8 cellular contexts compared by ENCODE assay signal in the genomic region with DNA sequence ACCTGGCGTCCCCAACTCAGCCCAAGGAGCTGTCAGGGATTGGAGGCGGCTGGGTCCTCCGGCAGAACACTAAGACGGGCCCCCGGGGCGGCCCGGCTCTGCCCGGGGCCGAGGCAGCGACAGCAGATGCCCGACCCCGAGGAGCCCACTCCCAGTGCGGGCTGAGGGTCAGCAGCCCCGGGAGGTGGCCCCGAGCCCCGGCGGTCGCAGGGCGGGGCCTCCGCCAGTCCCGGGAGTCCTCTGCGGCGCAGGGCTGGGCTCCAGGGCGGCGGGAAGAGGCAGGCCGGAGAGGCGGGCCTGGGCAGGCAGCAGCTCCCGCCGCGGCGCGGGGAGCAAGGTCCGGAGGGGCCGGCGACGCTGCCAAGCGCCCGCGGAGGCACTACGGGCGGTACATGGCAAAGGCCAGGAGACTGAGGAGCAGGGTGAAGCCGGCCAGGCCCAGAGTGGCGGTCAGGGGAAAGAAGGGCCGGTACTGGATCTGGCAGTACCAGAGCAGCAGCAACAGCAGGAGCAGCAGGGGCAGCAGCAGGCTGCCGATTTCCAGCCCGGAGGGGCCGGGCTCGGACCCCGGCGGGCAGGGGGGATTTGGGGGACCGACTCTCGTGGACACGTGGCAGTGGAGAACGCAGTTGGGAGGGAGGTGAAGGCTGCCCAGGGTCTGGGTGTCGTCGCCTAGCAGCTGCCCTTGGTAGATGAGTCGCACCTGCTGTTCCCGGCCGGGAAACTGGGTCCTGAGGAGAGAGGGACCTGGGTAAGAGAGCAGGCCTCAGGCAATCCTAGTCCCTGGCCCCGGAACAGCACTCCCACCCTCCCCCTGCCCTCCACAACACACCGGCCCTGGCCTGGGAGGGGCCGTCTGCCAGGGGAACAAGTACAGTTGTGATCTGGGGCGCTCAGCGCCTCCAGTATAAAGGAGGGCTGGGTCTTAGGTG. TPM values are rescaled to one million over a fixed set of nuclear protein-coding genes. Genes with fewer than 3 reads are reported as not detected.
DNase-seq lines count a peak whose midpoint lies in the region; ATAC-seq and TF ChIP-seq lines count a peak whose summit lies in the region.

No MANE protein-coding gene starts in this region.

- 11 to 29% (median 23%) methylated on average over 41 to 64 of the region's 64 CpGs for WGBS in heart left ventricle, 4 donors
- WGBS in sigmoid colon, 2 donors, result 12 to 45% methylated on average over 64 of the region's 64 CpGs

- POLR2A ChIA-PET in WTC11 (lab: Charles Lee), result interaction anchor here (0.5 to 1.6 kb wide), 5 partner anchors 19 to 699 kb away, joined by 3 to 13 read pairs (median 3); no protein-coding TSS in a partner anchor

- no peak for TF ChIP-seq CTCF in WTC11 (IDR thresholded peaks at IDR 0.05)
- TF ChIP-seq CTCF in heart left ventricle (IDR thresholded peaks at IDR 0.05), result no peak
- no peak for TF ChIP-seq CTCF in sigmoid colon (IDR thresholded peaks at IDR 0.05)

- peak; percentile 73 for DNase-seq in Right ventricle myocardium inferior (ENCODE audit: missing footprints)
- DNase-seq in cardiac septum (ENCODE audit: low spot score), result no peak
- peak; percentile 47 for DNase-seq in WTC11 (ENCODE audit: low spot score)
- DNase-seq in heart left ventricle, result peak in 2 of 5 donors; percentile 63 to 76
- no peak for DNase-seq in sigmoid colon
- no peak for DNase-seq in CD1c-positive myeloid dendritic cell (ENCODE audit: extremely low spot score)
- DNase-seq in KG1 (lab: John Stamatoyannopoulos, UW), result no peak
- no peak for DNase-seq in germinal center (ENCODE audit: low spot score)

- H3K9me3 ChIP-seq in heart left ventricle (no peaks in the 10 kb centered on the region), sigmoid colon (no peaks in the 10 kb centered on the region)

- H3K27me3 ChIP-seq in heart left ventricle (no peaks in the 10 kb centered on the region), sigmoid colon (no peaks in the 10 kb centered on the region)

- H3K4me3 Mint-ChIP-seq in WTC11, result peak overlapping the region; percentile 87

- H3K4me3 ChIP-seq in heart left ventricle (peak overlapping the region; percentile 22 to 99 (median 94)), sigmoid colon (peak overlapping the region; percentile 82 to 99 (median 88))

- H3K9me3 Mint-ChIP-seq in WTC11, result no peaks in the 10 kb centered on the region

- TF ChIP-seq POLR2A in heart left ventricle (IDR thresholded peaks at IDR 0.05), result no peak
- TF ChIP-seq POLR2A in sigmoid colon (IDR thresholded peaks at IDR 0.05), result no peak

- H3K36me3 ChIP-seq in heart left ventricle (peaks cover 0 to 10% (median under 1%) of the 10 kb centered on the region in 9 donors), sigmoid colon (peaks cover 0 to 11% (median 0%) of the 10 kb centered on the region in 4 donors)

- no peak overlapping the region for H3K27ac Mint-ChIP-seq in WTC11

- ATAC-seq in Right ventricle myocardium inferior (peak; percentile 5), WTC11 (peak; percentile 0), heart left ventricle (peak in 2 of 4 donors; percentile 4 to 21)

- CTCF ChIA-PET in WTC11 (lab: Charles Lee), result interaction anchor here (0.9 to 1.6 kb wide), 15 partner anchors 10 to 118 kb away, joined by 3 to 14 read pairs (median 5); a partner anchor contains a TSS

- TF ChIP-seq EP300 in sigmoid colon (IDR thresholded peaks at IDR 0.05), result no peak

- H3K36me3 Mint-ChIP-seq in WTC11, result no peaks in the 10 kb centered on the region

- H3K27ac ChIP-seq in heart left ventricle (peak overlapping the region; percentile 85 to 99 (median 94)), sigmoid colon (peak overlapping the region; percentile 92 to 98 (median 96))

- peaks cover 3% of the 10 kb centered on the region; the same call in 1 of the 2 replicates for H3K27me3 Mint-ChIP-seq in WTC11 (ENCODE audit: low read depth)

- H3K4me1 Mint-ChIP-seq in WTC11, result peaks cover 35% of the 10 kb centered on the region

- intact Hi-C loops in Right ventricle myocardium inferior (cut with DNase I), result loop anchor here (2.0 kb wide), 1 partner anchor 23 kb away; a partner anchor contains a TSS
- intact Hi-C loops in cardiac septum (cut with DNase I), result no loop called here
- intact Hi-C loops in heart left ventricle (cut with DNase I), result loop anchor here in 4 of 10 donors (2.0 kb wide), 2 partner anchors 21 to 23 kb away; a partner anchor contains a TSS
- intact Hi-C loops in sigmoid colon (cut with DNase I), result loop anchor here (1.0 kb wide), 1 partner anchor 22 kb away; a partner anchor contains a TSS

- H3K4me1 ChIP-seq in heart left ventricle (peaks cover 20 to 77% (median 63%) of the 10 kb centered on the region in 12 donors), sigmoid colon (peaks cover 0 to 69% (median 65%) of the 10 kb centered on the region in 4 donors)

TF ChIP-seq in WTC11, 78 proteins besides CTCF, POLR2A, EP300 and RAD21:
- TF ChIP-seq PRRX2 (CRISPR knock-in tag; IDR thresholded peaks at IDR 0.05) (no peak), MYBL2 (CRISPR knock-in tag; IDR thresholded peaks at IDR 0.05) (peak; percentile 6; the same call in 1 of the 2 replicates)
- TF ChIP-seq, protein P1, sequence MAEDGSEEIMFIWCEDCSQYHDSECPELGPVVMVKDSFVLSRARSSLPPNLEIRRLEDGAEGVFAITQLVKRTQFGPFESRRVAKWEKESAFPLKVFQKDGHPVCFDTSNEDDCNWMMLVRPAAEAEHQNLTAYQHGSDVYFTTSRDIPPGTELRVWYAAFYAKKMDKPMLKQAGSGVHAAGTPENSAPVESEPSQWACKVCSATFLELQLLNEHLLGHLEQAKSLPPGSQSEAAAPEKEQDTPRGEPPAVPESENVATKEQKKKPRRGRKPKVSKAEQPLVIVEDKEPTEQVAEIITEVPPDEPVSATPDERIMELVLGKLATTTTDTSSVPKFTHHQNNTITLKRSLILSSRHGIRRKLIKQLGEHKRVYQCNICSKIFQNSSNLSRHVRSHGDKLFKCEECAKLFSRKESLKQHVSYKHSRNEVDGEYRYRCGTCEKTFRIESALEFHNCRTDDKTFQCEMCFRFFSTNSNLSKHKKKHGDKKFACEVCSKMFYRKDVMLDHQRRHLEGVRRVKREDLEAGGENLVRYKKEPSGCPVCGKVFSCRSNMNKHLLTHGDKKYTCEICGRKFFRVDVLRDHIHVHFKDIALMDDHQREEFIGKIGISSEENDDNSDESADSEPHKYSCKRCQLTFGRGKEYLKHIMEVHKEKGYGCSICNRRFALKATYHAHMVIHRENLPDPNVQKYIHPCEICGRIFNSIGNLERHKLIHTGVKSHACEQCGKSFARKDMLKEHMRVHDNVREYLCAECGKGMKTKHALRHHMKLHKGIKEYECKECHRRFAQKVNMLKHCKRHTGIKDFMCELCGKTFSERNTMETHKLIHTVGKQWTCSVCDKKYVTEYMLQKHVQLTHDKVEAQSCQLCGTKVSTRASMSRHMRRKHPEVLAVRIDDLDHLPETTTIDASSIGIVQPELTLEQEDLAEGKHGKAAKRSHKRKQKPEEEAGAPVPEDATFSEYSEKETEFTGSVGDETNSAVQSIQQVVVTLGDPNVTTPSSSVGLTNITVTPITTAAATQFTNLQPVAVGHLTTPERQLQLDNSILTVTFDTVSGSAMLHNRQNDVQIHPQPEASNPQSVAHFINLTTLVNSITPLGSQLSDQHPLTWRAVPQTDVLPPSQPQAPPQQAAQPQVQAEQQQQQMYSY (CRISPR knock-in tag; IDR thresholded peaks at IDR 0.05), result peak; percentile 11; the same call in 1 of the 2 replicates

RNA-seq across cellular contexts. Expression of a gene that starts 0.8 kb away (rescaled TPM):
- 79.2 TPM for total RNA-seq in Right ventricle myocardium inferior
- total RNA-seq in cardiac septum, result 93.3 TPM
- total RNA-seq in WTC11 (2021), result 62.1 to 70.2 TPM (median 67.7 TPM) in 3 replicates
- 100 to 1,000 TPM in 2 of 9 donors, 10 to 100 TPM in 7; 59.9 to 124 (median 77.7) TPM for total RNA-seq in heart left ventricle
- polyA plus RNA-seq in heart left ventricle, result 100 to 1,000 TPM in 1 of 2 donors, 10 to 100 TPM in 1; 75.7 to 168 TPM
- 10 to 100 TPM; 61.5 to 80.0 (median 69.9) TPM for total RNA-seq in sigmoid colon
- 100 to 1,000 TPM in 1 of 3 donors, 10 to 100 TPM in 2; 61.3 to 124 (median 65.0) TPM for polyA plus RNA-seq in sigmoid colon

RNA-seq across cellular contexts. Expression of a gene that starts 1.9 kb away (rescaled TPM):
- total RNA-seq in Right ventricle myocardium inferior, result 35.5 TPM
- total RNA-seq in cardiac septum, result 29.0 TPM
- 61.3 to 72.8 TPM (median 62.5 TPM) in 3 replicates for total RNA-seq in WTC11 (2021)
- 10 to 100 TPM; 21.8 to 62.8 (median 26.7) TPM for total RNA-seq in heart left ventricle
- polyA plus RNA-seq in heart left ventricle, result 10 to 100 TPM; 66.1 to 82.6 TPM
- 10 to 100 TPM; 33.4 to 48.9 (median 41.9) TPM for total RNA-seq in sigmoid colon
- 10 to 100 TPM; 45.0 to 74.6 (median 47.4) TPM for polyA plus RNA-seq in sigmoid colon

RNA-seq across cellular contexts. Expression of a gene that starts 4.8 kb away (rescaled TPM):
- total RNA-seq in Right ventricle myocardium inferior (57.4 TPM), cardiac septum (67.5 TPM), WTC11 (2021) (107 to 163 TPM (median 113 TPM) in 3 replicates), heart left ventricle (10 to 100 TPM; 30.3 to 83.7 (median 57.6) TPM), sigmoid colon (10 to 100 TPM; 34.2 to 89.7 (median 40.9) TPM)
- polyA plus RNA-seq in heart left ventricle (10 to 100 TPM; 42.9 to 55.3 TPM), sigmoid colon (10 to 100 TPM; 27.7 to 42.3 (median 33.6) TPM)

RNA-seq across cellular contexts. Expression of a gene that starts 22.0 kb away (rescaled TPM):
- 61.2 TPM for total RNA-seq in Right ventricle myocardium inferior
- 83.4 TPM for total RNA-seq in cardiac septum
- 131 to 164 TPM (median 131 TPM) in 3 replicates for total RNA-seq in WTC11 (2021)
- 10 to 100 TPM; 44.1 to 84.3 (median 54.8) TPM for total RNA-seq in heart left ventricle
- 100 to 1,000 TPM in 1 of 2 donors, 10 to 100 TPM in 1; 68.3 to 113 TPM for polyA plus RNA-seq in heart left ventricle
- 100 to 1,000 TPM in 1 of 4 donors, 10 to 100 TPM in 3; 56.9 to 124 (median 91.7) TPM for total RNA-seq in sigmoid colon
- 100 to 1,000 TPM in 1 of 3 donors, 10 to 100 TPM in 2; 12.3 to 114 (median 23.4) TPM for polyA plus RNA-seq in sigmoid colon

RNA-seq across cellular contexts. Expression of a gene that starts 23.7 kb away (rescaled TPM):
- total RNA-seq in Right ventricle myocardium inferior, result 6.7 TPM
- total RNA-seq in cardiac septum, result 9.4 TPM
- total RNA-seq in WTC11 (2021), result 23.6 to 27.8 TPM (median 24.5 TPM) in 3 replicates
- 10 to 100 TPM in 1 of 9 donors, 1 to 10 TPM in 8; 5.6 to 13.7 (median 8.5) TPM for total RNA-seq in heart left ventricle
- polyA plus RNA-seq in heart left ventricle, result 1 to 10 TPM; 6.2 to 7.6 TPM
- 1 to 10 TPM; 6.9 to 8.3 (median 7.7) TPM for total RNA-seq in sigmoid colon
- 10 to 100 TPM in 1 of 3 donors, 1 to 10 TPM in 2; 6.0 to 10.6 (median 9.8) TPM for polyA plus RNA-seq in sigmoid colon

Comparison
In these comparisons a context has a peak if more than half of its experiments do, and no peak if none do; other contexts are left out.
1. DNase-seq: peak in Right ventricle myocardium inferior (single experiment) and WTC11 (single experiment); none in cardiac septum (single experiment), sigmoid colon (single experiment), CD1c-positive myeloid dendritic cell (single experiment), KG1 (single experiment) and germinal center (single experiment).